Comparison of ENCODE assay signal across 18 cellular contexts in the genomic region with DNA sequence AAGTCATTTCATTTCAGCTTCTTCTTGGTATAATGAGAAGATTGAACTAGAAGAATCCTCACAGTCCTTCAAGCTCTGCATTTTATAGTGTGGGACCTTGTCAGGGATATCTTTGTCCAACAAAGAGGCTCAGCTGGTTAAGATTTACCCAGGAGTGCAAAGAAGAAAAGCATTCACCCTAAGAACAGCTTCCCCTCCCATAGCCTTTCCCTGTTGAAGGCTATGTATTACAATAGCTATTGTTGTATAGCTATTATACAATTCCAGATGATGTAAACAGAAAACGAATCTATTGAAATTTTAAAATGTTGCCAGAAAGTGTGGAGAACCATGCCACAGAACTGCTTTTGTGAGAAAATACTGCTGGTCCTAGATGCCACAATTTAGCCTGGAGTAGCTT.
"Had no signal": no experiment of that assay in that cellular context is flagged by ENCODE, and none has a peak within 500 bp of the region (broad histone marks: within the 10 kb centered on the region; RNA-seq: fewer than 3 reads in every experiment).

No MANE protein-coding gene starts in this region.

- H3K36me3 ChIP-seq: esophagus squamous epithelium, gastroesophageal sphincter, lower lobe of right lung, prostate gland had no signal

- DNase-seq: cortex of kidney; effector memory CD8-positive, alpha-beta T cell; esophagus squamous epithelium; foreskin fibroblast; glutamatergic neuron; kidney glomerular epithelial cell; lower lobe of right lung; retina; small intestine; stimulated activated CD4-positive, alpha-beta T cell treated with anti-CD3 and anti-CD28 coated beads, Interleukin-12 subunit alpha, Interleukin-12 subunit beta, amount 100 ng/mL, for 4 hours; stimulated activated naive CD4-positive, alpha-beta T cell treated with Interleukin-2 at 50 U/mL for 16 hours; trophoblast cell had no signal

- H3K27me3 ChIP-seq: esophagus squamous epithelium, gastroesophageal sphincter, hepatocyte had no signal

- H3K4me1 ChIP-seq: esophagus squamous epithelium, lower lobe of right lung, parathyroid adenoma, prostate gland had no signal

- H3K9ac ChIP-seq: parathyroid adenoma had no signal

- H3K9me3 ChIP-seq: esophagus squamous epithelium, gastroesophageal sphincter, lower lobe of right lung, prostate gland had no signal

- H3K4me3 ChIP-seq: esophagus squamous epithelium, gastroesophageal sphincter, hepatocyte, lower lobe of right lung, prostate gland had no signal

- ATAC-seq: effector memory CD8-positive, alpha-beta T cell; gastroesophageal sphincter; left lobe of liver; lower lobe of right lung; natural killer cell treated with Interleukin-12 subunit alpha and Interleukin-12 subunit beta and Interleukin-15 and Interleukin-18, amount 100 ng/mL, for 72 hours had no signal

- H3K27ac ChIP-seq: esophagus squamous epithelium, hepatocyte, lower lobe of right lung, parathyroid adenoma, prostate gland had no signal
